Comparison of ENCODE assay signal across 2 cellular contexts in the genomic region with DNA sequence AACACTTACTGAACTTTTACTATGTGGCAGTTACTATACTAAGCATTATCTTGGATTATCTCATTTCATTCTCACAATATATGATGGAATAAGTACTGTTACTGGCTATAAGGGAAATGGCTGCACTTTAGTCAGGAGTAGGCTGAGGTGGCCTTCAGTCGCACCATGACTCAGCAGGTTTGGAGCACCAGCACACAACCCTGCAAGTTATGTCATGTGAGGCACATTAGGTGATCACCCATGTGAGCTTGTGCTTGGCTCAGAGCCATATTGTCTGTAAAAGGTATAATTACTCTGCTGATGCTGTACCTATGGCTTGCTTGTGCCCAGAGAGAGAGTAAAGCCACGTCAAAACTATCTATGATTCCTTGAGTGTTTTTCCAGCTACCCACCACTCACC.
TF ChIP-seq lines count a peak whose summit lies in the region.

No MANE protein-coding gene starts in this region.

TF ChIP-seq in HepG2, 621 proteins besides CTCF, POLR2A, EP300 and RAD21:
- no peak for TF ChIP-seq NFE2L1 (CRISPR knock-in tag; IDR thresholded peaks at IDR 0.05; ENCODE audit: borderline replicate concordance)
- peak; percentile 98 for TF ChIP-seq NFE2L2 (IDR thresholded peaks at IDR 0.05; ENCODE audit: low read length)
- TF ChIP-seq ZNF460 (CRISPR knock-in tag; IDR thresholded peaks at IDR 0.05; ENCODE audit: borderline replicate concordance) = no peak
- no peak for TF ChIP-seq SP4 (CRISPR knock-in tag; IDR thresholded peaks at IDR 0.05)
- TF ChIP-seq, protein P1, sequence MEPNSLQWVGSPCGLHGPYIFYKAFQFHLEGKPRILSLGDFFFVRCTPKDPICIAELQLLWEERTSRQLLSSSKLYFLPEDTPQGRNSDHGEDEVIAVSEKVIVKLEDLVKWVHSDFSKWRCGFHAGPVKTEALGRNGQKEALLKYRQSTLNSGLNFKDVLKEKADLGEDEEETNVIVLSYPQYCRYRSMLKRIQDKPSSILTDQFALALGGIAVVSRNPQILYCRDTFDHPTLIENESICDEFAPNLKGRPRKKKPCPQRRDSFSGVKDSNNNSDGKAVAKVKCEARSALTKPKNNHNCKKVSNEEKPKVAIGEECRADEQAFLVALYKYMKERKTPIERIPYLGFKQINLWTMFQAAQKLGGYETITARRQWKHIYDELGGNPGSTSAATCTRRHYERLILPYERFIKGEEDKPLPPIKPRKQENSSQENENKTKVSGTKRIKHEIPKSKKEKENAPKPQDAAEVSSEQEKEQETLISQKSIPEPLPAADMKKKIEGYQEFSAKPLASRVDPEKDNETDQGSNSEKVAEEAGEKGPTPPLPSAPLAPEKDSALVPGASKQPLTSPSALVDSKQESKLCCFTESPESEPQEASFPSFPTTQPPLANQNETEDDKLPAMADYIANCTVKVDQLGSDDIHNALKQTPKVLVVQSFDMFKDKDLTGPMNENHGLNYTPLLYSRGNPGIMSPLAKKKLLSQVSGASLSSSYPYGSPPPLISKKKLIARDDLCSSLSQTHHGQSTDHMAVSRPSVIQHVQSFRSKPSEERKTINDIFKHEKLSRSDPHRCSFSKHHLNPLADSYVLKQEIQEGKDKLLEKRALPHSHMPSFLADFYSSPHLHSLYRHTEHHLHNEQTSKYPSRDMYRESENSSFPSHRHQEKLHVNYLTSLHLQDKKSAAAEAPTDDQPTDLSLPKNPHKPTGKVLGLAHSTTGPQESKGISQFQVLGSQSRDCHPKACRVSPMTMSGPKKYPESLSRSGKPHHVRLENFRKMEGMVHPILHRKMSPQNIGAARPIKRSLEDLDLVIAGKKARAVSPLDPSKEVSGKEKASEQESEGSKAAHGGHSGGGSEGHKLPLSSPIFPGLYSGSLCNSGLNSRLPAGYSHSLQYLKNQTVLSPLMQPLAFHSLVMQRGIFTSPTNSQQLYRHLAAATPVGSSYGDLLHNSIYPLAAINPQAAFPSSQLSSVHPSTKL (CRISPR knock-in tag; IDR thresholded peaks at IDR 0.05) = 0 out of 2 replicates have a peak, but pooled peaks have one; percentile 24
- TF ChIP-seq MAFG (CRISPR knock-in tag; IDR thresholded peaks at IDR 0.05) = peak; percentile 86
- TF ChIP-seq GATAD2A (CRISPR knock-in tag; IDR thresholded peaks at IDR 0.05) = 0 out of 2 replicates have a peak, but pooled peaks have one; percentile 15
- no peak for TF ChIP-seq ZNF354B (CRISPR knock-in tag; IDR thresholded peaks at IDR 0.05)
- TF ChIP-seq FOSL2 (CRISPR knock-in tag; IDR thresholded peaks at IDR 0.05) = peak; percentile 49; the same call in 1 of the 2 replicates
- TF ChIP-seq MAFF (IDR thresholded peaks at IDR 0.05; ENCODE audit: low read depth, low read length) = peak; percentile 87
- no peak for TF ChIP-seq MAZ (IDR thresholded peaks at IDR 0.05; ENCODE audit: borderline replicate concordance, low read depth, low read length)
- no peak for TF ChIP-seq MAZ (CRISPR knock-in tag; IDR thresholded peaks at IDR 0.05; ENCODE audit: low read depth)
- no peak for TF ChIP-seq MBD4 (IDR thresholded peaks at IDR 0.05; ENCODE audit: borderline replicate concordance, low read length)
- 0 out of 2 replicates have a peak, but pooled peaks have one; percentile 30 for TF ChIP-seq KAT8 (CRISPR knock-in tag; IDR thresholded peaks at IDR 0.05)
- no peak for TF ChIP-seq E2F2 (CRISPR knock-in tag; IDR thresholded peaks at IDR 0.05; ENCODE audit: borderline replicate concordance)
- 0 out of 2 replicates have a peak, but pooled peaks have one; percentile 27 for TF ChIP-seq RARA (CRISPR knock-in tag; IDR thresholded peaks at IDR 0.05)
- peak; percentile 34; the same call in 1 of the 2 replicates for TF ChIP-seq HMG20A (CRISPR knock-in tag; IDR thresholded peaks at IDR 0.05; ENCODE audit: borderline replicate concordance)
- no peak for TF ChIP-seq ZNF543 (CRISPR knock-in tag; IDR thresholded peaks at IDR 0.05)
- peak; percentile 90 for TF ChIP-seq NFE2 (CRISPR knock-in tag; IDR thresholded peaks at IDR 0.05)
- TF ChIP-seq MAFK (conservative IDR thresholded peaks at IDR 0.05 in 1 of 2, IDR thresholded peaks at IDR 0.05 in 1 of 2; ENCODE audit: low read length in 2 of 2) = peak; percentile 89 to 95

TF ChIP-seq in GM12878, 131 proteins besides CTCF, POLR2A, EP300 and RAD21:
- TF ChIP-seq JUND (IDR thresholded peaks at IDR 0.05; ENCODE audit: low read depth, low read length) (no peak), TCF12 (IDR thresholded peaks at IDR 0.05; ENCODE audit: low read depth, low read length) (no peak), ATF7 (IDR thresholded peaks at IDR 0.05; ENCODE audit: low read depth) (0 out of 2 replicates have a peak, but pooled peaks have one; percentile 26), ZNF24 (IDR thresholded peaks at IDR 0.05) (0 out of 2 replicates have a peak, but pooled peaks have one; percentile 26), CEBPZ (IDR thresholded peaks at IDR 0.05; ENCODE audit: low read depth, low read length) (0 out of 2 replicates have a peak, but pooled peaks have one; percentile 11), RB1 (IDR thresholded peaks at IDR 0.05; ENCODE audit: borderline replicate concordance) (no peak), RBBP5 (conservative IDR thresholded peaks at IDR 0.05) (no peak), POU2F2 (IDR thresholded peaks at IDR 0.05; ENCODE audit: borderline replicate concordance, low read depth, low read length) (no peak), YY1 (IDR thresholded peaks at IDR 0.05; ENCODE audit: low read depth, low read length) (peak; percentile 39; the same call in 1 of the 2 replicates), BRCA1 (IDR thresholded peaks at IDR 0.05; ENCODE audit: low read depth, low read length) (no peak), NKRF (conservative IDR thresholded peaks at IDR 0.05) (no peak), SPI1 (IDR thresholded peaks at IDR 0.05; ENCODE audit: borderline replicate concordance, insufficient read depth, low read depth, low read length) (no peak), BHLHE40 (IDR thresholded peaks at IDR 0.05; ENCODE audit: borderline replicate concordance in 1 of 2, low read depth in 2 of 2, low read length in 1 of 2) (peak in 1 of 2 experiments; percentile 67; a peak in 2 of 4 replicates), RAD51 (IDR thresholded peaks at IDR 0.05) (peak; percentile 71), BACH1 (IDR thresholded peaks at IDR 0.05; ENCODE audit: borderline replicate concordance) (peak; percentile 99), ZNF687 (IDR thresholded peaks at IDR 0.05) (peak; percentile 77), SMAD1 (IDR thresholded peaks at IDR 0.05; ENCODE audit: low read depth, partially characterized antibody) (peak; percentile 30), POLR2AphosphoS2 (IDR thresholded peaks at IDR 0.05; ENCODE audit: low read depth, low read length) (no peak), NBN (IDR thresholded peaks at IDR 0.05) (no peak), NRF1 (conservative IDR thresholded peaks at IDR 0.05; ENCODE audit: low read depth, low read length) (no peak), STAT3 (IDR thresholded peaks at IDR 0.05; ENCODE audit: low read depth, low read length) (no peak)
- TF ChIP-seq, protein P2, sequence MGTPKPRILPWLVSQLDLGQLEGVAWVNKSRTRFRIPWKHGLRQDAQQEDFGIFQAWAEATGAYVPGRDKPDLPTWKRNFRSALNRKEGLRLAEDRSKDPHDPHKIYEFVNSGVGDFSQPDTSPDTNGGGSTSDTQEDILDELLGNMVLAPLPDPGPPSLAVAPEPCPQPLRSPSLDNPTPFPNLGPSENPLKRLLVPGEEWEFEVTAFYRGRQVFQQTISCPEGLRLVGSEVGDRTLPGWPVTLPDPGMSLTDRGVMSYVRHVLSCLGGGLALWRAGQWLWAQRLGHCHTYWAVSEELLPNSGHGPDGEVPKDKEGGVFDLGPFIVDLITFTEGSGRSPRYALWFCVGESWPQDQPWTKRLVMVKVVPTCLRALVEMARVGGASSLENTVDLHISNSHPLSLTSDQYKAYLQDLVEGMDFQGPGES (IDR thresholded peaks at IDR 0.05) = no peak
- TF ChIP-seq, protein P3, sequence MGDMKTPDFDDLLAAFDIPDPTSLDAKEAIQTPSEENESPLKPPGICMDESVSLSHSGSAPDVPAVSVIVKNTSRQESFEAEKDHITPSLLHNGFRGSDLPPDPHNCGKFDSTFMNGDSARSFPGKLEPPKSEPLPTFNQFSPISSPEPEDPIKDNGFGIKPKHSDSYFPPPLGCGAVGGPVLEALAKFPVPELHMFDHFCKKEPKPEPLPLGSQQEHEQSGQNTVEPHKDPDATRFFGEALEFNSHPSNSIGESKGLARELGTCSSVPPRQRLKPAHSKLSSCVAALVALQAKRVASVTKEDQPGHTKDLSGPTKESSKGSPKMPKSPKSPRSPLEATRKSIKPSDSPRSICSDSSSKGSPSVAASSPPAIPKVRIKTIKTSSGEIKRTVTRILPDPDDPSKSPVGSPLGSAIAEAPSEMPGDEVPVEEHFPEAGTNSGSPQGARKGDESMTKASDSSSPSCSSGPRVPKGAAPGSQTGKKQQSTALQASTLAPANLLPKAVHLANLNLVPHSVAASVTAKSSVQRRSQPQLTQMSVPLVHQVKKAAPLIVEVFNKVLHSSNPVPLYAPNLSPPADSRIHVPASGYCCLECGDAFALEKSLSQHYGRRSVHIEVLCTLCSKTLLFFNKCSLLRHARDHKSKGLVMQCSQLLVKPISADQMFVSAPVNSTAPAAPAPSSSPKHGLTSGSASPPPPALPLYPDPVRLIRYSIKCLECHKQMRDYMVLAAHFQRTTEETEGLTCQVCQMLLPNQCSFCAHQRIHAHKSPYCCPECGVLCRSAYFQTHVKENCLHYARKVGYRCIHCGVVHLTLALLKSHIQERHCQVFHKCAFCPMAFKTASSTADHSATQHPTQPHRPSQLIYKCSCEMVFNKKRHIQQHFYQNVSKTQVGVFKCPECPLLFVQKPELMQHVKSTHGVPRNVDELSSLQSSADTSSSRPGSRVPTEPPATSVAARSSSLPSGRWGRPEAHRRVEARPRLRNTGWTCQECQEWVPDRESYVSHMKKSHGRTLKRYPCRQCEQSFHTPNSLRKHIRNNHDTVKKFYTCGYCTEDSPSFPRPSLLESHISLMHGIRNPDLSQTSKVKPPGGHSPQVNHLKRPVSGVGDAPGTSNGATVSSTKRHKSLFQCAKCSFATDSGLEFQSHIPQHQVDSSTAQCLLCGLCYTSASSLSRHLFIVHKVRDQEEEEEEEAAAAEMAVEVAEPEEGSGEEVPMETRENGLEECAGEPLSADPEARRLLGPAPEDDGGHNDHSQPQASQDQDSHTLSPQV (IDR thresholded peaks at IDR 0.05) = peak; percentile 74; the same call in 1 of the 2 replicates
TF ChIP-seq in GM12878: peak in this region for 10.
